Comparison of ENCODE assay signal across 16 cellular contexts in genomic region chr14:36455241-36455627, GRCh38.
A peak's percentile ranks its signal among the peaks of the same experiment; 100 is the strongest.
DNase-seq lines count a peak whose midpoint lies in the region; ATAC-seq and TF ChIP-seq lines count a peak whose summit lies in the region.
"Had no signal": no experiment of that assay in that cellular context is flagged by ENCODE, and none has a peak within 500 bp of the region (broad histone marks: within the 10 kb centered on the region; RNA-seq: fewer than 3 reads in every experiment).

No MANE protein-coding gene starts in this region.

- H3K4me3 ChIP-seq in right lobe of liver (no peak overlapping the region), upper lobe of left lung (no peak overlapping the region)
- H3K4me3 ChIP-seq in naive thymus-derived CD4-positive, alpha-beta T cell (ENCODE audit: low read length), result no peak overlapping the region
- H3K4me3 ChIP-seq: A549, GM23248 had no signal

- H3K9me3 Mint-ChIP-seq in naive thymus-derived CD4-positive, alpha-beta T cell, result peaks cover 0 to 3% (median 0%) of the 10 kb centered on the region in 11 donors
- no peaks in the 10 kb centered on the region for H3K9me3 Mint-ChIP-seq in activated CD4-positive, alpha-beta T cell treated with anti-CD3 and anti-CD28 coated beads for 36 hours (ENCODE audit: low read depth)
- no peaks in the 10 kb centered on the region for H3K9me3 Mint-ChIP-seq in activated naive CD4-positive, alpha-beta T cell treated with anti-CD3 and anti-CD28 coated beads, Interleukin-2, amount 50 U/mL, for 72 hours
- H3K9me3 Mint-ChIP-seq: CD4-positive, alpha-beta memory T cell had no signal

- no peak overlapping the region for H3K27ac Mint-ChIP-seq in naive thymus-derived CD4-positive, alpha-beta T cell
- no peak overlapping the region for H3K27ac Mint-ChIP-seq in activated CD4-positive, alpha-beta T cell treated with anti-CD3 and anti-CD28 coated beads for 36 hours
- no peak overlapping the region for H3K27ac Mint-ChIP-seq in activated naive CD4-positive, alpha-beta T cell treated with anti-CD3 and anti-CD28 coated beads, Interleukin-2, amount 50 U/mL, for 72 hours
- H3K27ac Mint-ChIP-seq: CD4-positive, alpha-beta memory T cell; IgD-negative memory B cell had no signal

- no peaks in the 10 kb centered on the region for H3K4me1 Mint-ChIP-seq in naive thymus-derived CD4-positive, alpha-beta T cell
- no peaks in the 10 kb centered on the region for H3K4me1 Mint-ChIP-seq in activated CD4-positive, alpha-beta T cell treated with anti-CD3 and anti-CD28 coated beads for 36 hours
- H3K4me1 Mint-ChIP-seq: CD4-positive, alpha-beta memory T cell; IgD-negative memory B cell had no signal

- intact Hi-C loops in right lobe of liver (cut with DNase I), result no loop called here
- intact Hi-C loops in naive thymus-derived CD4-positive, alpha-beta T cell (cut with micrococcal nuclease), result loop anchor here in 1 of 2 donors (10.0 kb wide), 1 partner anchor 490 kb away; no protein-coding TSS in a partner anchor
- intact Hi-C loops in activated CD4-positive, alpha-beta T cell treated with anti-CD3 and anti-CD28 coated beads for 36 hours (cut with DNase I, micrococcal nuclease), result no loop called here

- H3K36me3 ChIP-seq in right lobe of liver (no peaks in the 10 kb centered on the region), upper lobe of left lung (no peaks in the 10 kb centered on the region)
- no peaks in the 10 kb centered on the region for H3K36me3 ChIP-seq in naive thymus-derived CD4-positive, alpha-beta T cell (ENCODE audit: control insufficient read depth in 2 of 3, insufficient read depth in 3 of 3, low read length in 3 of 3)
- H3K36me3 ChIP-seq: BE2C had no signal

- TF ChIP-seq CTCF in right lobe of liver (IDR thresholded peaks at IDR 0.05) (no peak), upper lobe of left lung (IDR thresholded peaks at IDR 0.05) (no peak)

- H3K4me1 ChIP-seq in right lobe of liver (peaks cover 0 to 27% (median 11%) of the 10 kb centered on the region in 4 donors), upper lobe of left lung (peaks cover 0 to 25% (median 0%) of the 10 kb centered on the region in 4 donors)
- H3K4me1 ChIP-seq in naive thymus-derived CD4-positive, alpha-beta T cell (ENCODE audit: control insufficient read depth in 2 of 2, insufficient read depth in 2 of 2, low read length in 2 of 2), result no peaks in the 10 kb centered on the region
- H3K4me1 ChIP-seq: A549, BE2C had no signal

- POLR2A ChIA-PET in naive thymus-derived CD4-positive, alpha-beta T cell (lab: Charles Lee), result no interaction called here
- POLR2A ChIA-PET in activated CD4-positive, alpha-beta T cell treated with anti-CD3 and anti-CD28 coated beads for 36 hours (lab: Charles Lee), result no interaction called here

- no peaks in the 10 kb centered on the region for H3K36me3 Mint-ChIP-seq in naive thymus-derived CD4-positive, alpha-beta T cell
- no peaks in the 10 kb centered on the region for H3K36me3 Mint-ChIP-seq in activated CD4-positive, alpha-beta T cell treated with anti-CD3 and anti-CD28 coated beads for 36 hours (ENCODE audit: low read depth)
- H3K36me3 Mint-ChIP-seq in activated naive CD4-positive, alpha-beta T cell treated with anti-CD3 and anti-CD28 coated beads, Interleukin-2, amount 50 U/mL, for 72 hours, result no peaks in the 10 kb centered on the region
- H3K36me3 Mint-ChIP-seq: CD4-positive, alpha-beta memory T cell; IgD-negative memory B cell had no signal

- H3K27ac ChIP-seq in right lobe of liver (peak overlapping the region in 2 of 3 donors; percentile 75 to 77), upper lobe of left lung (peak overlapping the region; percentile 50 to 77 (median 64))
- no peak overlapping the region for H3K27ac ChIP-seq in naive thymus-derived CD4-positive, alpha-beta T cell (ENCODE audit: low read depth, low read length)
- H3K27ac ChIP-seq: A549, C4-2B, GM23248 had no signal

- peaks cover 2 to 34% (median 16%) of the 10 kb centered on the region in 5 donors for H3K27me3 Mint-ChIP-seq in naive thymus-derived CD4-positive, alpha-beta T cell
- peaks cover 8% of the 10 kb centered on the region for H3K27me3 Mint-ChIP-seq in activated CD4-positive, alpha-beta T cell treated with anti-CD3 and anti-CD28 coated beads for 36 hours

- 33% methylated on average over 2 of the region's 2 CpGs for WGBS in right lobe of liver (ENCODE audit: insufficient coverage, low coverage, low lambda C conversion rate, missing lambda C conversion rate)
- WGBS in upper lobe of left lung, 2 donors, result 57 to 67% methylated on average over 2 of the region's 2 CpGs

- ATAC-seq in right lobe of liver, result peak in 1 of 4 donors; percentile 31
- no peak for ATAC-seq in upper lobe of left lung (ENCODE audit: low FRiP score in 2 of 2)
- ATAC-seq in naive thymus-derived CD4-positive, alpha-beta T cell, result no peak
- no peak for ATAC-seq in activated CD4-positive, alpha-beta T cell treated with anti-CD3 and anti-CD28 coated beads for 36 hours
- ATAC-seq in activated naive CD4-positive, alpha-beta T cell treated with anti-CD3 and anti-CD28 coated beads, Interleukin-2, amount 50 U/mL, for 72 hours, result no peak
- ATAC-seq: A549 had no signal

- H3K4me3 Mint-ChIP-seq in naive thymus-derived CD4-positive, alpha-beta T cell, result no peak overlapping the region
- no peak overlapping the region for H3K4me3 Mint-ChIP-seq in activated CD4-positive, alpha-beta T cell treated with anti-CD3 and anti-CD28 coated beads for 36 hours
- H3K4me3 Mint-ChIP-seq: CD4-positive, alpha-beta memory T cell; IgD-negative memory B cell had no signal

- CTCF ChIA-PET in naive thymus-derived CD4-positive, alpha-beta T cell (lab: Charles Lee), result no interaction called here
- CTCF ChIA-PET in activated CD4-positive, alpha-beta T cell treated with anti-CD3 and anti-CD28 coated beads for 36 hours (lab: Charles Lee), result interaction anchor here (0.8 kb wide), 1 partner anchor 13 kb away, joined by 3 read pairs; no protein-coding TSS in a partner anchor

- no peak for TF ChIP-seq POLR2A in right lobe of liver (IDR thresholded peaks at IDR 0.05)
- TF ChIP-seq POLR2A in upper lobe of left lung (IDR thresholded peaks at IDR 0.05), result no peak

- DNase-seq in DMS79 treated with DMSO at 0.1 percent for 48 hours (lab: John Stamatoyannopoulos, UW), result peak; percentile 92
- peak; percentile 95 for DNase-seq in NCI-H69 (lab: John Stamatoyannopoulos, UW)
- DNase-seq in right lobe of liver, result no peak
- no peak for DNase-seq in upper lobe of left lung
- DNase-seq in naive thymus-derived CD4-positive, alpha-beta T cell, result no peak
- DNase-seq in activated CD4-positive, alpha-beta T cell treated with anti-CD3 and anti-CD28 coated beads for 36 hours, result no peak
- DNase-seq in activated naive CD4-positive, alpha-beta T cell treated with anti-CD3 and anti-CD28 coated beads, Interleukin-2, amount 50 U/mL, for 72 hours (ENCODE audit: low spot score in 2 of 2), result no peak
- DNase-seq: BE2C; CD4-positive, alpha-beta memory T cell; DMS153; GF-D8; GM23248; H7 had no signal

- no peak for TF ChIP-seq EP300 in upper lobe of left lung (IDR thresholded peaks at IDR 0.05)

- H3K9me3 ChIP-seq in right lobe of liver, result no peaks in the 10 kb centered on the region
- H3K9me3 ChIP-seq in upper lobe of left lung, result no peaks in the 10 kb centered on the region
- no peaks in the 10 kb centered on the region for H3K9me3 ChIP-seq in naive thymus-derived CD4-positive, alpha-beta T cell (ENCODE audit: control insufficient read depth in 2 of 3, low read length in 3 of 3)
- H3K9me3 ChIP-seq: A549, BE2C had no signal

- no peaks in the 10 kb centered on the region for H3K27me3 ChIP-seq in right lobe of liver
- H3K27me3 ChIP-seq in upper lobe of left lung, result no peaks in the 10 kb centered on the region
- no peaks in the 10 kb centered on the region for H3K27me3 ChIP-seq in naive thymus-derived CD4-positive, alpha-beta T cell (ENCODE audit: control insufficient read depth in 2 of 2, insufficient read depth in 2 of 2, low read length in 2 of 2)

Comparison
In these comparisons a context has a peak if more than half of its experiments do, and no peak if none do; other contexts are left out.
1. DNase-seq: peak in DMS79 treated with DMSO at 0.1 percent for 48 hours (single experiment) and NCI-H69 (single experiment); none in right lobe of liver (0 of 3), upper lobe of left lung (0 of 2), naive thymus-derived CD4-positive, alpha-beta T cell (0 of 9), activated CD4-positive, alpha-beta T cell treated with anti-CD3 and anti-CD28 coated beads for 36 hours (single experiment) and activated naive CD4-positive, alpha-beta T cell treated with anti-CD3 and anti-CD28 coated beads, Interleukin-2, amount 50 U/mL, for 72 hours (0 of 2).